26 cellular contexts compared by ENCODE assay signal in the genomic region with DNA sequence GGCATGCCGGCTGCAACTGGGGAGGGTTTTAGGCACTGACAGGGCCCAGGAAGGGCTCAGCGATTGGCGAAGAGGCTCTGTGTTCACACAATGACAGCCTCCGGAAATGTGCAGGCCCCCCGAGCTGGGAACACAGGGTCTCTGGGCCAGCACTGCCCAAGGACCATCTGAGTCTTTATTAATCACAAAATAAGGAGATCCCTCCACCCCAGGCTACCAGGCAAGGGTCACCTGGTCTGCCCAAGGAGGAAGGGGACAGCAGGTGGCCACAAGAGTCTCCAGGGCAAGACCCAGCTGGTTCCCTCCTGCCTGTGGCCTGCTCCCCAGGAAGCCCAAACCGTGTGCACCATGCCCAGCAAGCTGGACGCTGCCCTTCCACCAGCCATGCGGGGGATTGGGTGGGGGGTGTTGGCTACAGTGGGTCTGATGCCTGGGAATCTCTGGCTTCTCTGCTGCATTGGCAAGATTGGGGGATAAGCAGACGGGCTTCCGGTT. TPM values are rescaled to one million over a fixed set of nuclear protein-coding genes. Genes with fewer than 3 reads are reported as not detected.
DNase-seq lines count a peak whose midpoint lies in the region; FAIRE-seq and TF ChIP-seq lines count a peak whose summit lies in the region.
"Had no signal": no experiment of that assay in that cellular context is flagged by ENCODE, and none has a peak within 500 bp of the region (broad histone marks: within the 10 kb centered on the region; RNA-seq: fewer than 3 reads in every experiment).

No MANE protein-coding gene starts in this region.

- H3K9me3 Mint-ChIP-seq in H9 (no peaks in the 10 kb centered on the region), neural progenitor cell (peaks cover 12% of the 10 kb centered on the region)
- H3K9me3 Mint-ChIP-seq: CD4-positive, alpha-beta T cell; CD8-positive, alpha-beta memory T cell had no signal

- H3K9me3 ChIP-seq in H9 (ENCODE audit: control insufficient read depth, low read depth, low read length) (no peaks in the 10 kb centered on the region), neural progenitor cell (ENCODE audit: low read depth) (no peaks in the 10 kb centered on the region), trophoblast cell (ENCODE audit: insufficient read depth, low read depth, low read length) (peaks cover 8% of the 10 kb centered on the region), spleen (no peaks in the 10 kb centered on the region)
- H3K9me3 ChIP-seq: BE2C had no signal

- no peaks in the 10 kb centered on the region for H3K27me3 ChIP-seq in H9 (ENCODE audit: insufficient read depth, low read length)
- no peaks in the 10 kb centered on the region for H3K27me3 ChIP-seq in neural progenitor cell
- H3K27me3 ChIP-seq in trophoblast cell (ENCODE audit: insufficient read depth, low read length), result no peaks in the 10 kb centered on the region
- H3K27me3 ChIP-seq in spleen (replicated peaks in 1 of 7), result peaks cover 0 to 79% (median 11%) of the 10 kb centered on the region in 7 donors
- H3K27me3 ChIP-seq: BE2C had no signal

- H3K14ac ChIP-seq in H9 (ENCODE audit: insufficient read depth, low read length) (no peak overlapping the region), trophoblast cell (ENCODE audit: low read length) (no peak overlapping the region)

- no peak overlapping the region for H2BK20ac ChIP-seq in H9 (ENCODE audit: low read depth, low read length, poor library complexity, severe bottlenecking)

- H3K23ac ChIP-seq in H9 (ENCODE audit: insufficient read length, low read depth, low read length), result no peak overlapping the region
- H3K23ac ChIP-seq in trophoblast cell (ENCODE audit: low read length), result peak overlapping the region; percentile 5

- H3K27me3 Mint-ChIP-seq in H9 (ENCODE audit: low read depth) (peaks cover 13% of the 10 kb centered on the region), neural progenitor cell (ENCODE audit: insufficient read depth, low read depth) (peaks cover 11% of the 10 kb centered on the region)
- H3K27me3 Mint-ChIP-seq: CD4-positive, alpha-beta T cell had no signal

- H3K36me3 ChIP-seq in neural progenitor cell (no peaks in the 10 kb centered on the region), trophoblast cell (ENCODE audit: control insufficient read depth in 1 of 2, insufficient read depth in 2 of 2, low read length in 2 of 2) (no peaks in the 10 kb centered on the region), spleen (no peaks in the 10 kb centered on the region)
- H3K36me3 ChIP-seq: BE2C; BLaER1 treated with 17β-estradiol and CSF1 and Interleukin-3, amounts not matched to agents 10 nM and 100 nM had no signal

- intact Hi-C loops in spleen (cut with DNase I; ENCODE audit: low total_unique reads), result no loop called here

- H4K5ac ChIP-seq in H9 (ENCODE audit: insufficient read length, low read depth, low read length), result no peak overlapping the region

- no peak overlapping the region for H3K9ac ChIP-seq in H9 (ENCODE audit: extremely low read depth, insufficient read length, low read length)
- H3K9ac ChIP-seq in neural progenitor cell, result no peak overlapping the region
- H3K9ac ChIP-seq in trophoblast cell (ENCODE audit: low read length), result no peak overlapping the region
- H3K9ac ChIP-seq: BLaER1 treated with 17β-estradiol and CSF1 and Interleukin-3, amounts not matched to agents 10 nM and 100 nM had no signal

- DNase-seq in H9, result peak; percentile 30
- DNase-seq in neural progenitor cell (ENCODE audit: low spot score), result peak; percentile 1
- no peak for DNase-seq in trophoblast cell
- DNase-seq in spleen, result peak; percentile 59
- no peak for DNase-seq in activated T-cell treated with anti-CD3 and anti-CD28 coated beads, Interleukin-2, amount 50 U/mL, for 48 hours
- no peak for DNase-seq in GM12892 (ENCODE audit: insufficient read length)
- DNase-seq in GM19238 (ENCODE audit: insufficient read length, low spot score), result no peak
- no peak for DNase-seq in activated CD4-positive, alpha-beta T cell treated with anti-CD3 and anti-CD28 coated beads, Interleukin-2, amount 50 U/mL, for 4 hours
- DNase-seq: ACHN; AML-193; BE2C; Calu3; CD4-positive, alpha-beta T cell; DMS53; DMS79 treated with DMSO at 0.1 percent for 48 hours; GF-D8; GOT3; HCEC 1CT had no signal

- H3K36me3 Mint-ChIP-seq in H9 (ENCODE audit: insufficient read depth in 1 of 3, low read depth in 3 of 3), result no peaks in the 10 kb centered on the region; a peak in 1 of 7 replicates
- no peaks in the 10 kb centered on the region for H3K36me3 Mint-ChIP-seq in neural progenitor cell

- H3T11ph ChIP-seq in H9 (ENCODE audit: low read length), result no peak overlapping the region

- FAIRE-seq in GM12892 (lab: Jason Lieb, UNC), result no peak
- FAIRE-seq: A204.1, GM12891, GM19239, H54 had no signal

- H3K4me3 ChIP-seq in neural progenitor cell, result no peak overlapping the region
- H3K4me3 ChIP-seq in trophoblast cell (ENCODE audit: low read depth, low read length), result no peak overlapping the region
- no peak overlapping the region for H3K4me3 ChIP-seq in spleen
- H3K4me3 ChIP-seq: BLaER1 treated with 17β-estradiol and CSF1 and Interleukin-3, amounts not matched to agents 10 nM and 100 nM had no signal

- H3K27ac ChIP-seq in H9 (ENCODE audit: insufficient read length, low read depth, low read length), result no peak overlapping the region
- H3K27ac ChIP-seq in neural progenitor cell, result no peak overlapping the region
- H3K27ac ChIP-seq in trophoblast cell (ENCODE audit: low read depth, low read length), result no peak overlapping the region
- H3K27ac ChIP-seq in spleen, result no peak overlapping the region
- H3K27ac ChIP-seq: 22Rv1; BLaER1 treated with 17β-estradiol and CSF1 and Interleukin-3, amounts not matched to agents 10 nM and 100 nM had no signal

- TF ChIP-seq CTCF in H9 (conservative IDR thresholded peaks at IDR 0.05), result no peak
- TF ChIP-seq CTCF in neural progenitor cell (IDR thresholded peaks at IDR 0.05), result no peak
- TF ChIP-seq CTCF in spleen (IDR thresholded peaks at IDR 0.05 in 8 of 11, conservative IDR thresholded peaks at IDR 0.05 in 3 of 11), result no peak

- H3K4me1 ChIP-seq in H9 (ENCODE audit: insufficient read depth, low read length), result no peaks in the 10 kb centered on the region; the same call in 1 of the 2 replicates
- peaks cover 7% of the 10 kb centered on the region for H3K4me1 ChIP-seq in neural progenitor cell
- no peaks in the 10 kb centered on the region for H3K4me1 ChIP-seq in trophoblast cell (ENCODE audit: control insufficient read depth in 1 of 2, insufficient read depth in 2 of 2, low read length in 2 of 2)
- H3K4me1 ChIP-seq in spleen, result no peaks in the 10 kb centered on the region
- H3K4me1 ChIP-seq: BE2C; BLaER1 treated with 17β-estradiol and CSF1 and Interleukin-3, amounts not matched to agents 10 nM and 100 nM had no signal

- no peaks in the 10 kb centered on the region for H3F3A ChIP-seq in neural progenitor cell (ENCODE audit: low read depth)

- H3K79me2 ChIP-seq in H9 (ENCODE audit: insufficient read depth, low read length), result no peaks in the 10 kb centered on the region
- no peaks in the 10 kb centered on the region for H3K79me2 ChIP-seq in neural progenitor cell (ENCODE audit: low read depth)
- H3K79me2 ChIP-seq in trophoblast cell (ENCODE audit: control insufficient read depth, insufficient read depth, low read length, poor library complexity), result no peaks in the 10 kb centered on the region

- H3K4me1 Mint-ChIP-seq in H9, result peaks cover 8 to 10% of the 10 kb centered on the region in 2 experiments
- H3K4me1 Mint-ChIP-seq in neural progenitor cell, result no peaks in the 10 kb centered on the region
- H3K4me1 Mint-ChIP-seq: CD14-positive monocyte; CD8-positive, alpha-beta memory T cell had no signal

- no peak overlapping the region for H3K4me2 ChIP-seq in H9 (ENCODE audit: insufficient read depth, insufficient read length, low read length)
- no peak overlapping the region for H3K4me2 ChIP-seq in neural progenitor cell
- H3K4me2 ChIP-seq in trophoblast cell (ENCODE audit: low read length), result no peak overlapping the region
- H3K4me2 ChIP-seq: BLaER1 treated with 17β-estradiol and CSF1 and Interleukin-3, amounts not matched to agents 10 nM and 100 nM had no signal

- H3K27ac Mint-ChIP-seq in H9 (no peak overlapping the region), neural progenitor cell (no peak overlapping the region)
- H3K27ac Mint-ChIP-seq: CD4-positive, alpha-beta T cell; CD8-positive, alpha-beta memory T cell had no signal

- H2AFZ ChIP-seq in H9 (ENCODE audit: low read length) (no peak overlapping the region), neural progenitor cell (replicated peaks) (no peak overlapping the region), trophoblast cell (ENCODE audit: insufficient read depth, low read length, poor library complexity) (no peak overlapping the region)

- H4K8ac ChIP-seq in H9 (replicated peaks; ENCODE audit: insufficient read length, low read depth, low read length) (no peak overlapping the region), trophoblast cell (ENCODE audit: low read depth, low read length) (no peak overlapping the region)

- H2AK5ac ChIP-seq in H9 (ENCODE audit: insufficient read length, low read length), result no peak overlapping the region
- no peak overlapping the region for H2AK5ac ChIP-seq in trophoblast cell (ENCODE audit: low read length)

- H3K4ac ChIP-seq in H9 (ENCODE audit: low read depth, low read length) (no peak overlapping the region), trophoblast cell (ENCODE audit: low read depth, low read length) (no peak overlapping the region)

- H2BK120ac ChIP-seq in H9 (ENCODE audit: low read depth, low read length, poor library complexity, severe bottlenecking) (no peak overlapping the region), trophoblast cell (ENCODE audit: insufficient read depth, low read length, poor library complexity) (no peak overlapping the region)

- TF ChIP-seq POLR2A in spleen (IDR thresholded peaks at IDR 0.05) (no peak), GM12892 (IDR thresholded peaks at IDR 0.05; ENCODE audit: low read depth, low read length) (no peak)

- H2BK5ac ChIP-seq in H9 (ENCODE audit: insufficient read length, low read length) (no peak overlapping the region), trophoblast cell (ENCODE audit: low read depth, low read length, poor library complexity) (no peak overlapping the region)

- no peaks in the 10 kb centered on the region for H3K79me1 ChIP-seq in H9 (ENCODE audit: insufficient read depth, low read depth, low read length, poor library complexity, severe bottlenecking)
- H3K79me1 ChIP-seq in trophoblast cell (ENCODE audit: low read length), result no peaks in the 10 kb centered on the region

- H2BK12ac ChIP-seq in H9 (ENCODE audit: insufficient read length, low read depth, low read length), result no peak overlapping the region
- no peak overlapping the region for H2BK12ac ChIP-seq in trophoblast cell (ENCODE audit: low read length)

- H4K91ac ChIP-seq in H9 (ENCODE audit: insufficient read length, low read depth, low read length), result no peak overlapping the region
- no peak overlapping the region for H4K91ac ChIP-seq in trophoblast cell (ENCODE audit: low read depth, low read length)

- WGBS in H9 (ENCODE audit: extremely low coverage, insufficient read length, low lambda C conversion rate), result no CpG with 5 or more reads among the region's 10 CpGs
- no CpG with 5 or more reads among the region's 10 CpGs for WGBS in trophoblast cell (ENCODE audit: extremely low coverage, insufficient coverage, insufficient read length)
- WGBS in spleen, 5 donors, result 76 to 88% (median 83%) methylated on average over 8 to 10 of the region's 10 CpGs

- no peak overlapping the region for H3K56ac ChIP-seq in H9 (ENCODE audit: insufficient read length, low read depth, low read length)

- H4K12ac ChIP-seq in trophoblast cell (ENCODE audit: low read depth, low read length), result no peak overlapping the region

- H3K18ac ChIP-seq in H9 (ENCODE audit: insufficient read length, low read depth, low read length) (no peak overlapping the region), trophoblast cell (ENCODE audit: low read length) (no peak overlapping the region)

- no peak overlapping the region for H3K4me3 Mint-ChIP-seq in H9
- no peak overlapping the region for H3K4me3 Mint-ChIP-seq in neural progenitor cell
- H3K4me3 Mint-ChIP-seq: CD4-positive, alpha-beta T cell; CD8-positive, alpha-beta memory T cell had no signal

- H4K20me1 ChIP-seq in H9 (ENCODE audit: control insufficient read depth, insufficient read depth, insufficient read length) (no peaks in the 10 kb centered on the region), neural progenitor cell (ENCODE audit: low read depth) (no peaks in the 10 kb centered on the region)
- H4K20me1 ChIP-seq: BLaER1 treated with 17β-estradiol and CSF1 and Interleukin-3, amounts not matched to agents 10 nM and 100 nM had no signal

- H2BK15ac ChIP-seq in H9 (ENCODE audit: low read depth, low read length), result no peak overlapping the region

- no peaks in the 10 kb centered on the region for H3K23me2 ChIP-seq in H9 (ENCODE audit: insufficient read length, low read depth, low read length, poor library complexity, severe bottlenecking)

RNA-seq across cellular contexts. Expression of a gene that starts 52.1 kb away (rescaled TPM):
- total RNA-seq in H9 (2021), result 24.7 and 25.7 TPM in 2 replicates
- total RNA-seq in neural progenitor cell (ENCODE audit: low replicate concordance), result 11.4 and 14.9 TPM in 2 replicates
- 1.4 and 1.7 TPM in 2 replicates for polyA plus RNA-seq in trophoblast cell (2013)
- 10 to 100 TPM; 15.1 to 37.0 (median 30.5) TPM for total RNA-seq in spleen
- polyA plus RNA-seq in spleen, result 1 to 10 TPM; 1.7 to 4.5 (median 2.8) TPM
- polyA plus RNA-seq in GM12892 (2012; ENCODE audit: missing spikeins), result 1.4 TPM

Comparison
In these comparisons a context has a peak if more than half of its experiments do, and no peak if none do; other contexts are left out.
1. DNase-seq: peak in H9 (single experiment), neural progenitor cell (single experiment) and spleen (single experiment); none in trophoblast cell (0 of 2), activated T-cell treated with anti-CD3 and anti-CD28 coated beads, Interleukin-2, amount 50 U/mL, for 48 hours (0 of 2), GM12892 (single experiment), GM19238 (single experiment) and activated CD4-positive, alpha-beta T cell treated with anti-CD3 and anti-CD28 coated beads, Interleukin-2, amount 50 U/mL, for 4 hours (0 of 2).